11 cellular contexts compared by ENCODE assay signal in genomic region chr4:56723201-56723605, GRCh38. TPM values are rescaled to one million over a fixed set of nuclear protein-coding genes. Genes with fewer than 3 reads are reported as not detected.
DNase-seq lines count a peak whose midpoint lies in the region; ATAC-seq and TF ChIP-seq lines count a peak whose summit lies in the region.
"Had no signal": no experiment of that assay in that cellular context is flagged by ENCODE, and none has a peak within 500 bp of the region (broad histone marks: within the 10 kb centered on the region; RNA-seq: fewer than 3 reads in every experiment).

No MANE protein-coding gene starts in this region.

- no peak overlapping the region for H3K27ac Mint-ChIP-seq in memory B cell
- H3K27ac Mint-ChIP-seq in Caco-2 (ENCODE audit: unreplicated experiment) = no peak overlapping the region

- intact Hi-C loops in Caco-2 (cut with micrococcal nuclease; ENCODE audit: unreplicated experiment) = no loop called here

- H3K36me3 Mint-ChIP-seq in memory B cell (no peaks in the 10 kb centered on the region), Caco-2 (ENCODE audit: insufficient read depth, unreplicated experiment) (no peaks in the 10 kb centered on the region)

- TF ChIP-seq CTCF in Caco-2 (IDR thresholded peaks at IDR 0.05; ENCODE audit: insufficient read depth in 1 of 2, low read depth in 1 of 2, low read length in 1 of 2, severe bottlenecking in 1 of 2, unreplicated experiment in 1 of 2) = no peak

- H3K4me1 Mint-ChIP-seq in memory B cell (peaks cover 4% of the 10 kb centered on the region), Caco-2 (ENCODE audit: low read depth, unreplicated experiment) (peaks cover 11% of the 10 kb centered on the region)
- H3K4me1 Mint-ChIP-seq: neural crest cell had no signal

- ATAC-seq in GM19395 (IDR thresholded peaks at IDR 0.05; ENCODE audit: unreplicated experiment) = peak; percentile 66
- ATAC-seq in memory B cell (ENCODE audit: low read depth) = no peak
- ATAC-seq in GM21515 (IDR thresholded peaks at IDR 0.05; ENCODE audit: unreplicated experiment) = no peak

- H3K27me3 ChIP-seq in Caco-2 (replicated peaks; ENCODE audit: control insufficient read depth, insufficient read depth, low read length) = no peaks in the 10 kb centered on the region

- H3K36me3 ChIP-seq in Caco-2 (ENCODE audit: control insufficient read depth, insufficient read depth, low read length) = no peaks in the 10 kb centered on the region

- no peaks in the 10 kb centered on the region for H3K4me1 ChIP-seq in Caco-2

- peaks cover 6% of the 10 kb centered on the region for H3K27me3 Mint-ChIP-seq in memory B cell
- no peaks in the 10 kb centered on the region for H3K27me3 Mint-ChIP-seq in Caco-2 (ENCODE audit: insufficient read depth, unreplicated experiment)

- no peaks in the 10 kb centered on the region for H3K9me3 ChIP-seq in Caco-2

- H3K4me3 Mint-ChIP-seq in memory B cell (peak overlapping the region; percentile 1), Caco-2 (ENCODE audit: unreplicated experiment) (no peak overlapping the region)
- H3K4me3 Mint-ChIP-seq: neural crest cell had no signal

- DNase-seq in A172 (ENCODE audit: low spot score) (peak; percentile 24), memory B cell (ENCODE audit: low spot score in 2 of 2) (no peak), islet precursor cell (no peak), Caco-2 (no peak), OCI-M2 (lab: John Stamatoyannopoulos, UW; ENCODE audit: unreplicated experiment) (no peak)
- DNase-seq in activated CD4-positive, alpha-beta T cell treated with anti-CD3 and anti-CD28 coated beads, Interleukin-2, amount 50 U/mL, for 48 hours = peak; percentile 49 to 63
- DNase-seq: C1 segment of cervical spinal cord had no signal

- CTCF ChIA-PET in Caco-2 (lab: Charles Lee) = no interaction called here

- POLR2A ChIA-PET in Caco-2 (lab: Charles Lee) = no interaction called here

- H3K9me3 Mint-ChIP-seq in memory B cell (no peaks in the 10 kb centered on the region), Caco-2 (ENCODE audit: unreplicated experiment) (no peaks in the 10 kb centered on the region)
- H3K9me3 Mint-ChIP-seq: neural crest cell had no signal

- no TSS peak for BruUV-seq in Caco-2 (replicated peaks; lab: Mats Ljungman, UMichigan)

- H3K4me3 ChIP-seq in Caco-2 (ENCODE audit: low read depth, low read length) = no peak overlapping the region

RNA-seq across cellular contexts. Expression of gene HOPX, which starts 42.1 kb away (rescaled TPM):
- total RNA-seq in A172 (2014; rRNA removed; shearing (Covaris generic)) = not detected in 2 replicates
- total RNA-seq in Caco-2 (2022) = 0.21 TPM in 1 of 2 replicates, not detected in the other
- total RNA-seq: neural crest cell, RPMI7951 had no signal

Comparison
In these comparisons a context has a peak if more than half of its experiments do, and no peak if none do; other contexts are left out.
1. DNase-seq: peak in A172 (single experiment) and activated CD4-positive, alpha-beta T cell treated with anti-CD3 and anti-CD28 coated beads, Interleukin-2, amount 50 U/mL, for 48 hours (2 of 2); none in memory B cell (0 of 2), islet precursor cell (single experiment), Caco-2 (0 of 2) and OCI-M2 (single experiment).